Comparison of ENCODE assay signal across 1 cellular context in genomic region chr3:65532164-65532563, GRCh38.
TF ChIP-seq lines count a peak whose summit lies in the region.

No MANE protein-coding gene starts in this region.

TF ChIP-seq in K562, 482 proteins besides CTCF, POLR2A, EP300 and RAD21 (continued from another document):
- TF ChIP-seq BCLAF1 (IDR thresholded peaks at IDR 0.05; ENCODE audit: borderline replicate concordance in 1 of 2, control insufficient read depth in 1 of 2, low read depth in 2 of 2, low read length in 1 of 2): no peak
- TF ChIP-seq ZBTB17 (CRISPR knock-in tag; IDR thresholded peaks at IDR 0.05): 0 out of 2 replicates have a peak, but pooled peaks have one; percentile 62
